ENCODE assay signal across 13 cellular contexts in the genomic region with DNA sequence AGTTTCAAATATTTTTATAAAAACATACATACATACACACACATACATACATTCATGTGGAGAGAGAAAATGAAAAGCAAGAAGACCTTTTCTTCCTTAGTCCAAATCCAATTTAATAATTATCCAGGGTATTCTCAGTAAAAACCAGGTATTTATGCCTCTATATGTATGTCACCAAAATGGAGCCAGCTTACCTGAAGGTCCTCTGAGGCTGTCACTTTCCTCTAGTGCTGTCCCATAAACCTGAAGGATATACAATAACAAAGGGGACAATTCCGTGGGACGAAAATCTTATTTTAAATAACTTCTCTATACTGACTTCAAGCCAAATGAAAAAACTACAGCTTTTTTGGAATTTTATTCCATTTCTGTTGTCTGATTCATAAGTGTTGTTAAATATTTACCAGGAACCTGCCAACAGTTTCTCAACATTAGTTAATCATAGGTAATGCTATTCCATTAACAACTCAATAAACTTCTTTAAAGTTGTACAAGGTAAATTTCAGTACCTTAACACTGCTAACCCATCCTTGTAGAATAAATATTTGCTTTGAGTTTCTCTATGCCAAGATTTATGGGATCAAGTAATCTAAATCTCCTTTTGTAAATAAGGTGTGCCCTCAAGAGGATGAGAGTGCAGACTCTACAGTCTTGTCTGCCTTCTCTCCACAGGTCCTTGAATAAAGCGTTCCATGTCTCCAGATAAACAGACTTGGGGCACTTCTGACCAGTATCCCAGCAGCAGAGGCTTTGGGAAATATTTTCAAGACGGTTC.
DNase-seq lines count a peak whose midpoint lies in the region; ATAC-seq and TF ChIP-seq lines count a peak whose summit lies in the region.
"Had no signal": no experiment of that assay in that cellular context is flagged by ENCODE, and none has a peak within 500 bp of the region (broad histone marks: within the 10 kb centered on the region; RNA-seq: fewer than 3 reads in every experiment).

No MANE protein-coding gene starts in this region.

- H3K23ac ChIP-seq in neuronal stem cell (ENCODE audit: low read depth, low read length, poor library complexity), result no peak overlapping the region

- H3K79me1 ChIP-seq in neuronal stem cell (ENCODE audit: low read depth, low read length), result no peaks in the 10 kb centered on the region

- ATAC-seq in Panc1 (no peak), HG02981 (IDR thresholded peaks at IDR 0.05; ENCODE audit: unreplicated experiment) (no peak)
- ATAC-seq: activated CD8-positive, alpha-beta T cell treated with anti-CD3 and anti-CD28 coated beads, Interleukin-2, amount 10 ng/mL, durations not matched to agents 7 days and 5 days had no signal

- H3K4me1 ChIP-seq in Panc1 (ENCODE audit: control insufficient read depth, insufficient read depth, low read length) (no peaks in the 10 kb centered on the region; the same call in 1 of the 2 replicates), stomach (peaks cover 9 to 35% (median 18%) of the 10 kb centered on the region in 4 donors), neuronal stem cell (ENCODE audit: control insufficient read depth in 2 of 2, insufficient read depth in 1 of 2, low read depth in 1 of 2, low read length in 2 of 2) (peaks cover 0 to 3% of the 10 kb centered on the region in 2 donors)

- no peak overlapping the region for H3K4me3 ChIP-seq in Panc1 (ENCODE audit: low read depth in 2 of 2, low read length in 2 of 2)
- no peak overlapping the region for H3K4me3 ChIP-seq in stomach
- H3K4me3 ChIP-seq in neuronal stem cell (ENCODE audit: low read length in 2 of 2), result no peak overlapping the region
- H3K4me3 ChIP-seq: SJSA1 had no signal

- DNase-seq in DMS79 (lab: John Stamatoyannopoulos, UW) (peak; percentile 76), Panc1 (ENCODE audit: low read depth, low spot score) (no peak), kidney tubule cell (ENCODE audit: low spot score) (peak; percentile 71), stomach (no peak), GDM1 (lab: John Stamatoyannopoulos, UW) (no peak), NCI-H1694 (lab: John Stamatoyannopoulos, UW) (no peak), neuronal stem cell (ENCODE audit: low spot score) (no peak)
- DNase-seq: activated CD8-positive, alpha-beta T cell treated with anti-CD3 and anti-CD28 coated beads, Interleukin-2, amount 10 ng/mL, durations not matched to agents 7 days and 5 days; activated effector memory CD4-positive, alpha-beta T cell treated with anti-CD3 and anti-CD28 coated beads, Interleukin-2, amount 50 U/mL, for 16 hours; GOT3; trophoblast cell had no signal

- no peak overlapping the region for H4K91ac ChIP-seq in neuronal stem cell (ENCODE audit: low read depth, low read length, poor library complexity)

- POLR2A ChIA-PET in Panc1 (lab: Charles Lee), result no interaction called here

- no peak overlapping the region for H3K14ac ChIP-seq in neuronal stem cell (ENCODE audit: low read length)

- H4K8ac ChIP-seq in neuronal stem cell (ENCODE audit: low read depth, low read length), result no peak overlapping the region

- no peak overlapping the region for H2BK5ac ChIP-seq in neuronal stem cell (ENCODE audit: low read length)

- H3K9me3 ChIP-seq in Panc1 (ENCODE audit: control insufficient read depth, insufficient read depth, low read depth, low read length) (no peaks in the 10 kb centered on the region), stomach (peaks cover 0 to 4% (median 0%) of the 10 kb centered on the region in 4 donors), neuronal stem cell (replicated peaks in 1 of 2; ENCODE audit: control insufficient read depth in 2 of 2, insufficient read depth in 1 of 2, low read depth in 1 of 2, low read length in 2 of 2) (no peaks in the 10 kb centered on the region)
- H3K9me3 ChIP-seq: SJSA1 had no signal

- H2AFZ ChIP-seq in neuronal stem cell (ENCODE audit: low read length), result no peak overlapping the region

- 37 to 46% (median 43%) methylated on average over 4 of the region's 4 CpGs for WGBS in stomach, 5 donors
- no CpG with 5 or more reads among the region's 4 CpGs for WGBS in neuronal stem cell (ENCODE audit: extremely low coverage in 2 of 2, insufficient read length in 2 of 2, insufficient replicate concordance in 1 of 2), 2 donors

- intact Hi-C loops in Panc1 (cut with micrococcal nuclease; ENCODE audit: unreplicated experiment) (no loop called here), stomach (cut with DNase I; ENCODE audit: low total_unique reads) (no loop called here)

- TF ChIP-seq CTCF in Panc1 (IDR thresholded peaks at IDR 0.05) (peak; percentile 6; the same call in 1 of the 2 replicates), stomach (IDR thresholded peaks at IDR 0.05) (no peak)

- no peak for TF ChIP-seq EP300 in stomach (IDR thresholded peaks at IDR 0.05)

- H3K18ac ChIP-seq in neuronal stem cell (ENCODE audit: low read length), result no peak overlapping the region

- H3K27me3 ChIP-seq in Panc1 (ENCODE audit: control insufficient read depth, insufficient read depth, low read length) (no peaks in the 10 kb centered on the region), stomach (no peaks in the 10 kb centered on the region), neuronal stem cell (ENCODE audit: control insufficient read depth in 3 of 3, insufficient read depth in 3 of 3, low read depth in 1 of 3, low read length in 3 of 3) (peaks cover 0 to 2% (median 0%) of the 10 kb centered on the region in 3 experiments)
- H3K27me3 ChIP-seq: SJSA1 had no signal

- H2AK5ac ChIP-seq in neuronal stem cell (ENCODE audit: low read depth, low read length), result no peak overlapping the region

- in situ Hi-C loops in Panc1 (cut with HindIII; ENCODE audit: low pct_unique_long_range_greater_than_20kb, low sequenced_read_pairs), result no loop called here

- H3K27ac ChIP-seq in Panc1 (ENCODE audit: low read length) (no peak overlapping the region), stomach (peak overlapping the region in 3 of 5 donors; percentile 23 to 73 (median 58)), neuronal stem cell (replicated peaks; ENCODE audit: low read length) (no peak overlapping the region)
- H3K27ac ChIP-seq: SJSA1 had no signal

- CTCF ChIA-PET in Panc1 (lab: Charles Lee), result no interaction called here

- TF ChIP-seq POLR2A in stomach (IDR thresholded peaks at IDR 0.05), result no peak

- no peak overlapping the region for H3K9ac ChIP-seq in neuronal stem cell (ENCODE audit: low read depth, low read length, poor library complexity)

- no peak overlapping the region for H2BK12ac ChIP-seq in neuronal stem cell (ENCODE audit: low read length)

- H2BK15ac ChIP-seq in neuronal stem cell (ENCODE audit: low read length), result no peak overlapping the region

- H3K4me2 ChIP-seq in neuronal stem cell (ENCODE audit: insufficient read depth, low read length, poor library complexity, severe bottlenecking), result no peak overlapping the region

- no peak overlapping the region for H2BK120ac ChIP-seq in neuronal stem cell (ENCODE audit: low read depth, low read length)

- BruUV-seq in Panc1 (replicated peaks; lab: Mats Ljungman, UMichigan), result no TSS peak

- no peaks in the 10 kb centered on the region for H3K36me3 ChIP-seq in Panc1 (ENCODE audit: control insufficient read depth, insufficient read depth, low read length)
- H3K36me3 ChIP-seq in stomach, result no peaks in the 10 kb centered on the region
- H3K36me3 ChIP-seq in neuronal stem cell (replicated peaks in 1 of 2; ENCODE audit: control insufficient read depth in 2 of 2, insufficient read depth in 2 of 2, low read length in 2 of 2), result no peaks in the 10 kb centered on the region
- H3K36me3 ChIP-seq: SJSA1 had no signal

- no peak overlapping the region for H3K4ac ChIP-seq in neuronal stem cell (ENCODE audit: low read length)

Comparison
In these comparisons a context has a peak if more than half of its experiments do, and no peak if none do; other contexts are left out.
1. DNase-seq: peak in DMS79 (single experiment) and kidney tubule cell (single experiment); none in Panc1 (single experiment), stomach (single experiment), GDM1 (single experiment), NCI-H1694 (single experiment) and neuronal stem cell (single experiment).
2. H3K27ac ChIP-seq: peak in stomach (3 of 5); none in Panc1 (single experiment) and neuronal stem cell (single experiment).